26 cellular contexts compared by ENCODE assay signal in the genomic region with DNA sequence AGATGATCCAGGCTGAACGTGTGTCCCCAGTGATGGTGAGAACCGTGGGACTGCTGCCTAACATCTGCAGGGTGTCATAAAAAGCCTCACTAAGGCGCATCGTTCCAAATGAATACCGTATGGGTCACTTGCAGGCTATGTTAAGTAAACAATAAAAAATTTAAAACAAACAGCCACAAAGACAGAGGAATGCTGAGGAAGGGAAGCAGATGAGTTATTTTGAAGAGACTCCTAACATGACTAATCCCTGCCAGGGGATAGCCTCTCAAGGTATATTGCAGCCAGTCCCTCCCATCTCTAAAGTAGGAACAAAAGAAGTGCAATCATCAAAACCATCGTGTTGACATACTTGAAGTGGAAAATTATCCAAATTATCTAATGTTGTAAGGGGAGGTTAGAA.
A peak's percentile ranks its signal among the peaks of the same experiment; 100 is the strongest.
DNase-seq lines count a peak whose midpoint lies in the region; ATAC-seq, FAIRE-seq and TF ChIP-seq lines count a peak whose summit lies in the region.
"Had no signal": no experiment of that assay in that cellular context is flagged by ENCODE, and none has a peak within 500 bp of the region (broad histone marks: within the 10 kb centered on the region; RNA-seq: fewer than 3 reads in every experiment).

No MANE protein-coding gene starts in this region.

- CTCF ChIA-PET in MCF 10A (lab: Yijun Ruan, JAX): interaction anchor here (0.6 kb wide), 1 partner anchor 40 kb away, joined by 4 read pairs; no protein-coding TSS in a partner anchor
- CTCF ChIA-PET in mammary epithelial cell (lab: Charles Lee; ENCODE audit: low non-redundant PET): no interaction called here
- CTCF ChIA-PET in RWPE1 (lab: Yijun Ruan, JAX): no interaction called here

- no peak for TF ChIP-seq POLR2A in heart left ventricle (IDR thresholded peaks at IDR 0.05)

- H3K27ac ChIP-seq in mammary epithelial cell (ENCODE audit: insufficient read depth, low read depth, low read length) (no peak overlapping the region), RWPE1 (no peak overlapping the region), heart left ventricle (no peak overlapping the region)
- H3K27ac ChIP-seq: gastrocnemius medialis, left ventricle myocardium inferior, Peyer's patch, vagina had no signal

- intact Hi-C loops in MCF 10A (cut with micrococcal nuclease): no loop called here
- intact Hi-C loops in mammary epithelial cell (cut with micrococcal nuclease): no loop called here
- intact Hi-C loops in heart left ventricle (cut with DNase I): no loop called here

- DNase-seq in MCF 10A (ENCODE audit: unreplicated experiment) (peak; percentile 39), mammary epithelial cell (no peak), RWPE1 (ENCODE audit: low spot score) (peak; percentile 1), kidney glomerular epithelial cell (lab: John Stamatoyannopoulos, UW) (peak; percentile 37), urothelium cell line (ENCODE audit: low spot score) (peak; percentile 20), heart left ventricle (no peak)
- DNase-seq in stimulated activated effector memory CD8-positive, alpha-beta T cell treated with anti-CD3 and anti-CD28 coated beads, Interleukin-12 subunit alpha, Interleukin-12 subunit beta, amount 100 ng/mL, for 72 hours (ENCODE audit: low spot score in 2 of 2): no peak
- DNase-seq: 8988T; activated B cell treated with CpG ODN at 0.5 μM for 24 hours; activated CD4-positive, alpha-beta memory T cell treated with anti-CD3 and anti-CD28 coated beads, Interleukin-2, amount 10 ng/mL, durations not matched to agents 7 days and 5 days; activated naive CD4-positive, alpha-beta T cell; activated T-cell treated with anti-CD3 and anti-CD28 coated beads for 4 hours; central memory CD4-positive, alpha-beta T cell; erythroblast; gastrocnemius medialis; H7; Kasumi-1; left ventricle myocardium inferior; NCI-H1694; NCI-H226; Peyer's patch; SK-N-SH; stimulated activated CD4-positive, alpha-beta T cell treated with anti-CD3 and anti-CD28 coated beads, Interleukin-12 subunit alpha, Interleukin-12 subunit beta, amount 100 ng/mL, for 4 hours had no signal

- FAIRE-seq in urothelium cell line (lab: Jason Lieb, UNC): no peak

- H3K4me1 ChIP-seq in mammary epithelial cell (ENCODE audit: insufficient read depth, low read length) (no peaks in the 10 kb centered on the region), heart left ventricle (no peaks in the 10 kb centered on the region)
- H3K4me1 ChIP-seq: gastrocnemius medialis, left ventricle myocardium inferior, Peyer's patch, vagina had no signal

- H3K9me3 Mint-ChIP-seq in MCF 10A (ENCODE audit: unreplicated experiment): no peaks in the 10 kb centered on the region
- H3K9me3 Mint-ChIP-seq in stimulated activated effector memory CD8-positive, alpha-beta T cell treated with anti-CD3 and anti-CD28 coated beads, Interleukin-12 subunit alpha, Interleukin-12 subunit beta, amount 100 ng/mL, for 72 hours: peaks cover 13% of the 10 kb centered on the region
- H3K9me3 Mint-ChIP-seq: activated CD4-positive, alpha-beta memory T cell treated with anti-CD3 and anti-CD28 coated beads, Interleukin-2, amount 10 ng/mL, durations not matched to agents 7 days and 5 days had no signal

- H3K27me3 ChIP-seq in mammary epithelial cell (ENCODE audit: insufficient read depth, low read length) (no peaks in the 10 kb centered on the region), heart left ventricle (no peaks in the 10 kb centered on the region)
- H3K27me3 ChIP-seq: gastrocnemius medialis, Peyer's patch, vagina had no signal

- H3K4me3 ChIP-seq in mammary epithelial cell (replicated peaks in 1 of 3; ENCODE audit: insufficient read depth in 1 of 3, low read depth in 2 of 3, low read length in 3 of 3) (no peak overlapping the region), heart left ventricle (no peak overlapping the region)
- H3K4me3 ChIP-seq: gastrocnemius medialis, left ventricle myocardium inferior, Peyer's patch, vagina had no signal

- H3K4me2 ChIP-seq in mammary epithelial cell (ENCODE audit: insufficient read depth, low read depth, low read length): no peak overlapping the region
- H3K4me2 ChIP-seq: SK-N-SH had no signal

- no peak overlapping the region for H3K27ac Mint-ChIP-seq in MCF 10A (ENCODE audit: low read depth, unreplicated experiment)
- no peak overlapping the region for H3K27ac Mint-ChIP-seq in stimulated activated effector memory CD8-positive, alpha-beta T cell treated with anti-CD3 and anti-CD28 coated beads, Interleukin-12 subunit alpha, Interleukin-12 subunit beta, amount 100 ng/mL, for 72 hours
- H3K27ac Mint-ChIP-seq: activated B cell treated with CpG ODN at 0.5 μM for 24 hours; activated CD4-positive, alpha-beta memory T cell treated with anti-CD3 and anti-CD28 coated beads, Interleukin-2, amount 10 ng/mL, durations not matched to agents 7 days and 5 days; B cell had no signal

- peaks cover 5% of the 10 kb centered on the region for H3K4me1 Mint-ChIP-seq in MCF 10A (ENCODE audit: insufficient read depth, unreplicated experiment)
- no peaks in the 10 kb centered on the region for H3K4me1 Mint-ChIP-seq in stimulated activated effector memory CD8-positive, alpha-beta T cell treated with anti-CD3 and anti-CD28 coated beads, Interleukin-12 subunit alpha, Interleukin-12 subunit beta, amount 100 ng/mL, for 72 hours
- H3K4me1 Mint-ChIP-seq: activated B cell treated with CpG ODN at 0.5 μM for 24 hours; activated CD4-positive, alpha-beta memory T cell treated with anti-CD3 and anti-CD28 coated beads, Interleukin-2, amount 10 ng/mL, durations not matched to agents 7 days and 5 days; B cell had no signal

- in situ Hi-C loops in mammary epithelial cell (cut with MboI; ENCODE audit: low sequenced_read_pairs in 2 of 2): no loop called here

- no peaks in the 10 kb centered on the region for H3K27me3 Mint-ChIP-seq in MCF 10A (ENCODE audit: insufficient read depth, unreplicated experiment)
- H3K27me3 Mint-ChIP-seq: activated B cell treated with CpG ODN at 0.5 μM for 24 hours; activated CD4-positive, alpha-beta memory T cell treated with anti-CD3 and anti-CD28 coated beads, Interleukin-2, amount 10 ng/mL, durations not matched to agents 7 days and 5 days; B cell had no signal

- dilution Hi-C loops in mammary epithelial cell (cut with HindIII; ENCODE audit: low sequenced_read_pairs): no loop called here

- POLR2A ChIA-PET in MCF 10A (lab: Yijun Ruan, JAX) (no interaction called here), RWPE1 (lab: Yijun Ruan, JAX; ENCODE audit: low non-redundant PET) (no interaction called here)

- H3K79me2 ChIP-seq in mammary epithelial cell (ENCODE audit: insufficient read depth, low read length): no peaks in the 10 kb centered on the region

- BruUV-seq in MCF 10A (replicated peaks; lab: Mats Ljungman, UMichigan) (no TSS peak), mammary epithelial cell (replicated peaks; lab: Mats Ljungman, UMichigan) (no TSS peak)

- H3K36me3 ChIP-seq in mammary epithelial cell (ENCODE audit: insufficient read depth, low read length) (no peaks in the 10 kb centered on the region), heart left ventricle (no peaks in the 10 kb centered on the region)
- H3K36me3 ChIP-seq: gastrocnemius medialis, left ventricle myocardium inferior, Peyer's patch, vagina had no signal

- 92% methylated on average over 6 of the region's 6 CpGs for WGBS in mammary epithelial cell (ENCODE audit: low coverage, missing lambda C conversion rate)
- 59 to 76% (median 63%) methylated on average over 6 of the region's 6 CpGs for WGBS in heart left ventricle, 4 donors

- H3K9ac ChIP-seq in mammary epithelial cell (ENCODE audit: insufficient read depth, low read length): no peak overlapping the region
- H3K9ac ChIP-seq: SK-N-SH had no signal

- ATAC-seq in heart left ventricle: no peak
- ATAC-seq in HG03025 (IDR thresholded peaks at IDR 0.05; ENCODE audit: low FRiP score, unreplicated experiment): no peak
- no peak for ATAC-seq in stimulated activated effector memory CD8-positive, alpha-beta T cell treated with anti-CD3 and anti-CD28 coated beads, Interleukin-12 subunit alpha, Interleukin-12 subunit beta, amount 100 ng/mL, for 72 hours
- ATAC-seq: gastrocnemius medialis had no signal

- H2AFZ ChIP-seq in mammary epithelial cell (ENCODE audit: low read depth, low read length): no peak overlapping the region

- H4K20me1 ChIP-seq in mammary epithelial cell (ENCODE audit: insufficient read depth, low read length): no peaks in the 10 kb centered on the region

- H3K4me3 Mint-ChIP-seq in MCF 10A (ENCODE audit: unreplicated experiment): no peak overlapping the region
- no peak overlapping the region for H3K4me3 Mint-ChIP-seq in stimulated activated effector memory CD8-positive, alpha-beta T cell treated with anti-CD3 and anti-CD28 coated beads, Interleukin-12 subunit alpha, Interleukin-12 subunit beta, amount 100 ng/mL, for 72 hours
- H3K4me3 Mint-ChIP-seq: activated B cell treated with CpG ODN at 0.5 μM for 24 hours; activated CD4-positive, alpha-beta memory T cell treated with anti-CD3 and anti-CD28 coated beads, Interleukin-2, amount 10 ng/mL, durations not matched to agents 7 days and 5 days; B cell had no signal

- H3K36me3 Mint-ChIP-seq in MCF 10A (ENCODE audit: insufficient read depth, unreplicated experiment): no peaks in the 10 kb centered on the region
- no peaks in the 10 kb centered on the region for H3K36me3 Mint-ChIP-seq in stimulated activated effector memory CD8-positive, alpha-beta T cell treated with anti-CD3 and anti-CD28 coated beads, Interleukin-12 subunit alpha, Interleukin-12 subunit beta, amount 100 ng/mL, for 72 hours

- no peaks in the 10 kb centered on the region for H3K9me3 ChIP-seq in mammary epithelial cell (replicated peaks; ENCODE audit: insufficient read depth, low read length)
- H3K9me3 ChIP-seq in heart left ventricle: no peaks in the 10 kb centered on the region
- H3K9me3 ChIP-seq: gastrocnemius medialis, left ventricle myocardium inferior, Peyer's patch, SK-N-SH, vagina had no signal

- TF ChIP-seq CTCF in MCF 10A (IDR thresholded peaks at IDR 0.05; ENCODE audit: unreplicated experiment) (no peak), mammary epithelial cell (conservative IDR thresholded peaks at IDR 0.05 in 1 of 2, IDR thresholded peaks at IDR 0.05 in 1 of 2; ENCODE audit: extremely low read depth in 1 of 2, insufficient read depth in 1 of 2, low read depth in 1 of 2, low read length in 2 of 2) (no peak), RWPE1 (conservative IDR thresholded peaks at IDR 0.05; ENCODE audit: low read depth) (no peak), heart left ventricle (IDR thresholded peaks at IDR 0.05) (no peak)

Comparison
In these comparisons a context has a peak if more than half of its experiments do, and no peak if none do; other contexts are left out.
1. DNase-seq: peak in MCF 10A (single experiment), RWPE1 (single experiment), kidney glomerular epithelial cell (single experiment) and urothelium cell line (single experiment); none in mammary epithelial cell (single experiment), heart left ventricle (0 of 5) and stimulated activated effector memory CD8-positive, alpha-beta T cell treated with anti-CD3 and anti-CD28 coated beads, Interleukin-12 subunit alpha, Interleukin-12 subunit beta, amount 100 ng/mL, for 72 hours (0 of 2).